In the genomic region with DNA sequence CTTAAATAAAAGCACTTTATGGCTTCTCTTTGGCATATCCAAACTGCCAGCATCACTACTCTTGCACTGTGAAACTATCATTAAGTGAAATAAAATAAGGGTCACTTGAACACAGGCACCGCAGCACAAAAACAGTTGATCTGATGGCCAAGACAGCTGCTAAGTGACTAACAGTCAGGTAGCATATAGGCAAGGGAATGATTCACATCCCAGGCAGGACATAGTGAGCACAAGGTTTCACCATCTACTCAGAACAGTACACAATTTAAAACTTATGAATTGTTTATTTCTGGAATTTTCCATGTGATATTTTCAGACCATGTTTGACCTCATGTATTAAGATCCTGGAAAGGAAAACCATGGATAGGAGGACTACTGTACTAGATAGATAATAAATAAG, we compare ENCODE assay signal across 19 cellular contexts.
"Had no signal": no experiment of that assay in that cellular context is flagged by ENCODE, and none has a peak within 500 bp of the region (broad histone marks: within the 10 kb centered on the region; RNA-seq: fewer than 3 reads in every experiment).

No MANE protein-coding gene starts in this region.

- H3K36me3 ChIP-seq: brain microvascular endothelial cell, prostate gland, right lobe of liver, spleen had no signal

- H3K4me1 ChIP-seq: prostate gland had no signal

- H3K27ac Mint-ChIP-seq: activated naive CD4-positive, alpha-beta T cell treated with anti-CD3 and anti-CD28 coated beads, Interleukin-2, amount 50 U/mL, for 24 hours; natural killer cell treated with Interleukin-12 subunit alpha and Interleukin-12 subunit beta and Interleukin-15 and Interleukin-18, amount 100 ng/mL, for 72 hours had no signal

- FAIRE-seq: TTC549 had no signal

- H3K4me3 Mint-ChIP-seq: activated naive CD4-positive, alpha-beta T cell treated with anti-CD3 and anti-CD28 coated beads, Interleukin-2, amount 50 U/mL, for 24 hours; natural killer cell treated with Interleukin-12 subunit alpha and Interleukin-12 subunit beta and Interleukin-15 and Interleukin-18, amount 100 ng/mL, for 72 hours had no signal

- H3K4me3 ChIP-seq: lung, prostate gland, right lobe of liver, spleen had no signal

- DNase-seq: activated CD4-positive, alpha-beta T cell treated with anti-CD3 and anti-CD28 coated beads, Interleukin-2, amount 50 U/mL, for 1 hour; activated CD4-positive, CD25-positive, alpha-beta regulatory T cell; amniotic stem cell; brain microvascular endothelial cell; effector CD4-positive, alpha-beta T cell; left colon; nucleus accumbens; right lobe of liver; spleen; stimulated activated CD4-positive, alpha-beta T cell treated with anti-CD3 and anti-CD28 coated beads, Interleukin-1b, Interleukin-23, amount 100 ng/mL, for 48 hours; stimulated activated naive CD4-positive, alpha-beta T cell treated with Interleukin-2 at 50 U/mL for 16 hours; T-helper 2 cell; trophoblast cell had no signal

- H3K27ac ChIP-seq: brain microvascular endothelial cell, epithelial cell of prostate, prostate gland, right lobe of liver, spleen had no signal

- H3K36me3 Mint-ChIP-seq: activated naive CD4-positive, alpha-beta T cell treated with anti-CD3 and anti-CD28 coated beads, Interleukin-2, amount 50 U/mL, for 24 hours; natural killer cell treated with Interleukin-12 subunit alpha and Interleukin-12 subunit beta and Interleukin-15 and Interleukin-18, amount 100 ng/mL, for 72 hours had no signal

- H3K9me3 ChIP-seq: prostate gland, right lobe of liver had no signal

- H3K27me3 ChIP-seq: brain microvascular endothelial cell, right lobe of liver, spleen had no signal

- H3K9me3 Mint-ChIP-seq: activated naive CD4-positive, alpha-beta T cell treated with anti-CD3 and anti-CD28 coated beads, Interleukin-2, amount 50 U/mL, for 24 hours; natural killer cell treated with Interleukin-12 subunit alpha and Interleukin-12 subunit beta and Interleukin-15 and Interleukin-18, amount 100 ng/mL, for 72 hours had no signal

- H3K27me3 Mint-ChIP-seq: activated naive CD4-positive, alpha-beta T cell treated with anti-CD3 and anti-CD28 coated beads, Interleukin-2, amount 50 U/mL, for 24 hours had no signal

- ATAC-seq: left colon; natural killer cell treated with Interleukin-12 subunit alpha and Interleukin-12 subunit beta and Interleukin-15 and Interleukin-18, amount 100 ng/mL, for 72 hours; right lobe of liver had no signal
